ENCODE assay signal across 8 cellular contexts in the genomic region with DNA sequence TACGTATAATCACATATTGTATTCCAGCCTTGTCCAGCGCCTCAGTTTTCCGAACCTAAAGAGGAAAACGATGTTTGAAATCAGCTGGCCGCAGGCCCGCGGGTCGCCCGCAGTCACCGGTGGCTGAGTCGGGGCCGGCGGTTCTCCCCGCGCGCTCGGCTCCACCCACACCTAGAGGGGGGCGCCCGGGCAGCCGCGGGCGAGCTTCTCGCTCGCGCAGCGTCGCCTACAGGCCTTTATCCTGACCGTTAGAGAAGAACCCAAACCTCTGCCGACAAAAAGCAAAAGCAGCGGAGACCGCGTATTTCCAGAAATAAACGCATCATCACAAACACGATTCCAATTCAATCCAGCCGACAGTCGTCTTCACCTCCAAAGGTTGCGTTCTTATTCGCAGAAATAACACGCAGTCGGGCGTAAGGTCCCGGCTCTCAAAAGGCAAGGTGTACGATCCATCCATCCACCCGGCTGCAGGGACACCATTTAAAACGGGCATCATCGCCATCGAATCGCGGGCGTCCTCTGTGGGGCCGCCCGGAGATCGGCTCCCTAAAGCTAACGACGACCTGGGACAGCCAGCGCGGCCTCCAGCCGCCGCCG. TPM values are rescaled to one million over a fixed set of nuclear protein-coding genes. Genes with fewer than 3 reads are reported as not detected.
DNase-seq lines count a peak whose midpoint lies in the region; ATAC-seq lines count a peak whose summit lies in the region.

No MANE protein-coding gene starts in this region.

- H3K27ac Mint-ChIP-seq in activated CD8-positive, alpha-beta T cell treated with anti-CD3 and anti-CD28 coated beads, Interleukin-2, amount 10 ng/mL, durations not matched to agents 7 days and 5 days: peak overlapping the region; percentile 95

- H3K9me3 ChIP-seq in BLaER1 treated with 17β-estradiol and CSF1 and Interleukin-3, amounts not matched to agents 10 nM and 100 nM (replicated peaks in 1 of 11): no peaks in the 10 kb centered on the region
- no peaks in the 10 kb centered on the region for H3K9me3 ChIP-seq in mesenchymal stem cell (ENCODE audit: control insufficient read depth, low read length)

- H3K27ac ChIP-seq in BLaER1 treated with 17β-estradiol and CSF1 and Interleukin-3, amounts not matched to agents 10 nM and 100 nM: peak overlapping the region; percentile 85 to 99 (median 97)
- H3K27ac ChIP-seq in mesenchymal stem cell (ENCODE audit: low read length, poor library complexity, severe bottlenecking): peak overlapping the region; percentile 85

- peak overlapping the region; percentile 95 for H2AFZ ChIP-seq in mesenchymal stem cell (ENCODE audit: low read depth, low read length)

- peak overlapping the region; percentile 76 to 98 (median 94) for H3K4me3 ChIP-seq in BLaER1 treated with 17β-estradiol and CSF1 and Interleukin-3, amounts not matched to agents 10 nM and 100 nM
- H3K4me3 ChIP-seq in mesenchymal stem cell (ENCODE audit: insufficient read depth in 1 of 2, low read depth in 1 of 2, low read length in 2 of 2): peak overlapping the region; percentile 74 to 85

- H4K20me1 ChIP-seq in BLaER1 treated with 17β-estradiol and CSF1 and Interleukin-3, amounts not matched to agents 10 nM and 100 nM: peaks cover 41 to 87% (median 81%) of the 10 kb centered on the region in 11 experiments

- H3K36me3 ChIP-seq in BLaER1 treated with 17β-estradiol and CSF1 and Interleukin-3, amounts not matched to agents 10 nM and 100 nM: peaks cover 0 to 11% (median 4%) of the 10 kb centered on the region in 11 experiments; a peak in 6 of 22 replicates
- H3K36me3 ChIP-seq in mesenchymal stem cell (ENCODE audit: control insufficient read depth in 1 of 2, insufficient read depth in 2 of 2, low read depth in 1 of 2, low read length in 2 of 2): peaks cover 0 to 5% of the 10 kb centered on the region in 2 experiments

- no peaks in the 10 kb centered on the region for H3K27me3 Mint-ChIP-seq in activated CD8-positive, alpha-beta T cell treated with anti-CD3 and anti-CD28 coated beads, Interleukin-2, amount 10 ng/mL, durations not matched to agents 7 days and 5 days (ENCODE audit: low read depth)

- H3K14ac ChIP-seq in mesenchymal stem cell (ENCODE audit: low read length in 2 of 2): peak overlapping the region in 1 of 2 experiments; percentile 98

- H3K36me3 Mint-ChIP-seq in activated CD8-positive, alpha-beta T cell treated with anti-CD3 and anti-CD28 coated beads, Interleukin-2, amount 10 ng/mL, durations not matched to agents 7 days and 5 days (ENCODE audit: low read depth): peaks cover 22% of the 10 kb centered on the region

- peak; percentile 61 for ATAC-seq in GM19395 (IDR thresholded peaks at IDR 0.05; ENCODE audit: unreplicated experiment)
- peak; percentile 45 for ATAC-seq in HG03520 (IDR thresholded peaks at IDR 0.05; ENCODE audit: unreplicated experiment)
- peak; percentile 66 for ATAC-seq in activated CD8-positive, alpha-beta T cell treated with anti-CD3 and anti-CD28 coated beads, Interleukin-2, amount 10 ng/mL, durations not matched to agents 7 days and 5 days

- no peaks in the 10 kb centered on the region for H3K27me3 ChIP-seq in BLaER1 treated with 17β-estradiol and CSF1 and Interleukin-3, amounts not matched to agents 10 nM and 100 nM
- H3K27me3 ChIP-seq in mesenchymal stem cell (ENCODE audit: control insufficient read depth in 1 of 2, insufficient read depth in 1 of 2, low read length in 2 of 2): no peaks in the 10 kb centered on the region

- POLR2A ChIA-PET in activated CD8-positive, alpha-beta T cell treated with anti-CD3 and anti-CD28 coated beads, Interleukin-2, amount 10 ng/mL, durations not matched to agents 7 days and 5 days (lab: Charles Lee): interaction anchor here (0.6 to 1.8 kb wide), 11 partner anchors 8 to 725 kb away, joined by 3 to 10 read pairs (median 4); partner anchors contain the start of genes LMBRD2, NUP155 and SKP2

- peak overlapping the region; percentile 76 for H2BK5ac ChIP-seq in mesenchymal stem cell (ENCODE audit: low read depth, low read length, poor library complexity, severe bottlenecking)

- peaks cover 18 to 57% (median 47%) of the 10 kb centered on the region in 10 experiments; a peak in 19 of 20 replicates for H3K4me1 ChIP-seq in BLaER1 treated with 17β-estradiol and CSF1 and Interleukin-3, amounts not matched to agents 10 nM and 100 nM
- no peaks in the 10 kb centered on the region for H3K4me1 ChIP-seq in mesenchymal stem cell (ENCODE audit: control insufficient read depth, insufficient read depth, low read depth, low read length)

- H3K4me1 Mint-ChIP-seq in activated CD8-positive, alpha-beta T cell treated with anti-CD3 and anti-CD28 coated beads, Interleukin-2, amount 10 ng/mL, durations not matched to agents 7 days and 5 days (ENCODE audit: low read depth): peaks cover 34% of the 10 kb centered on the region

- WGBS in mesenchymal stem cell: under 1% methylated on average over 60 of the region's 60 CpGs

- H3K4ac ChIP-seq in mesenchymal stem cell (ENCODE audit: low read depth in 1 of 2, low read length in 2 of 2): peak overlapping the region; percentile 68 to 99

- peak overlapping the region; percentile 93 to 100 (median 99) for H3K9ac ChIP-seq in BLaER1 treated with 17β-estradiol and CSF1 and Interleukin-3, amounts not matched to agents 10 nM and 100 nM
- H3K9ac ChIP-seq in mesenchymal stem cell (ENCODE audit: low read length): peak overlapping the region; percentile 93

- H2BK15ac ChIP-seq in mesenchymal stem cell (ENCODE audit: low read depth, poor library complexity, severe bottlenecking): no peak overlapping the region

- H3K23ac ChIP-seq in mesenchymal stem cell (ENCODE audit: low read length in 2 of 2): peak overlapping the region in 1 of 2 experiments; percentile 89

- CTCF ChIA-PET in activated CD8-positive, alpha-beta T cell treated with anti-CD3 and anti-CD28 coated beads, Interleukin-2, amount 10 ng/mL, durations not matched to agents 7 days and 5 days (lab: Charles Lee): interaction anchor here (1.3 to 2.0 kb wide), 3 partner anchors 139 to 495 kb away, joined by 3 to 6 read pairs (median 5); partner anchors contain the start of gene NUP155

- H4K8ac ChIP-seq in mesenchymal stem cell (ENCODE audit: low read length): peak overlapping the region; percentile 72

- DNase-seq in NCI-H748 (lab: John Stamatoyannopoulos, UW; ENCODE audit: unreplicated experiment) (peak; percentile 95), mesenchymal stem cell (peak; percentile 91)
- DNase-seq in activated CD8-positive, alpha-beta T cell treated with anti-CD3 and anti-CD28 coated beads, Interleukin-2, amount 10 ng/mL, durations not matched to agents 7 days and 5 days: peak; percentile 80
- DNase-seq in effector CD8-positive, alpha-beta T cell (lab: John Stamatoyannopoulos, UW): peak; percentile 60
- DNase-seq in stimulated activated CD8-positive, alpha-beta memory T cell treated with anti-CD3 and anti-CD28 coated beads, Interleukin-15, amount 100 ng/mL, for 1 hour (ENCODE audit: low read depth): peak; percentile 53

- H3K79me1 ChIP-seq in mesenchymal stem cell (replicated peaks; ENCODE audit: low read length, poor library complexity, severe bottlenecking): no peaks in the 10 kb centered on the region

- H3K9me3 Mint-ChIP-seq in activated CD8-positive, alpha-beta T cell treated with anti-CD3 and anti-CD28 coated beads, Interleukin-2, amount 10 ng/mL, durations not matched to agents 7 days and 5 days (ENCODE audit: insufficient read depth): no peaks in the 10 kb centered on the region

- peak overlapping the region; percentile 8 for H4K91ac ChIP-seq in mesenchymal stem cell (ENCODE audit: low read length)

- H3K18ac ChIP-seq in mesenchymal stem cell (ENCODE audit: low read depth in 1 of 2, low read length in 2 of 2): peak overlapping the region; percentile 67 to 99

- H2BK12ac ChIP-seq in mesenchymal stem cell (ENCODE audit: low read length in 2 of 2): peak overlapping the region in 1 of 2 experiments; percentile 63

- peak overlapping the region; percentile 87 for H3K4me3 Mint-ChIP-seq in activated CD8-positive, alpha-beta T cell treated with anti-CD3 and anti-CD28 coated beads, Interleukin-2, amount 10 ng/mL, durations not matched to agents 7 days and 5 days

- H2AK5ac ChIP-seq in mesenchymal stem cell (ENCODE audit: low read length, severe bottlenecking): no peak overlapping the region

- peak overlapping the region; percentile 9 for H2BK120ac ChIP-seq in mesenchymal stem cell (ENCODE audit: low read depth, low read length)

- peak overlapping the region; percentile 80 to 100 (median 91) for H3K4me2 ChIP-seq in BLaER1 treated with 17β-estradiol and CSF1 and Interleukin-3, amounts not matched to agents 10 nM and 100 nM
- H3K4me2 ChIP-seq in mesenchymal stem cell (ENCODE audit: low read length, poor library complexity, severe bottlenecking): peak overlapping the region; percentile 50

RNA-seq across cellular contexts. Expression of gene NIPBL, which starts 0.7 kb away (rescaled TPM):
- total RNA-seq in activated CD8-positive, alpha-beta T cell treated with anti-CD3 and anti-CD28 coated beads, Interleukin-2, amount 10 ng/mL, durations not matched to agents 7 days and 5 days: 10 to 100 TPM; 54.1 to 55.9 TPM
- 17.2 TPM for polyA plus RNA-seq in mesenchymal stem cell (2013, experiment 1 of 2)
- polyA plus RNA-seq in mesenchymal stem cell (2013, experiment 2 of 2): 15.4 TPM

Comparison
In these comparisons a context has a peak if more than half of its experiments do, and no peak if none do; other contexts are left out.
1. Peak in every context shown above with its lines: DNase-seq, ATAC-seq, H3K4me3 ChIP-seq and H3K27ac ChIP-seq.